Comparison of ENCODE assay signal across 33 cellular contexts in the genomic region with DNA sequence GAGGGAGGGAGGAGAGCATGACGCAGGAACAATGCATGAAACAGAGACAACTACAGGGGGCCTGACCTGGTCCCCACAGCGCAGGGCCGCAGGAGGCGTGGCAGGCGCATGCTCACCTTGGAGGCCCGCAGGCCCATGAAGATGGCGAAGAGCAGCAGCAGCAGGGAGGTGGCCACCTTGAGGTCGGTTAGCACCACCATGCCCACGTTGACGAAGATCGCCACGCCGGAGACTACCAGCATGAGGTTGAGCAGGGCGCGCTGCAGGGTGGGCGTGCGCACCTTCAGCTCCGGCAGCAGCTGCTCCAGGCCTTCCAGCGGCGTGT. TPM values are rescaled to one million over a fixed set of nuclear protein-coding genes. Genes with fewer than 3 reads are reported as not detected.
"Had no signal": no experiment of that assay in that cellular context is flagged by ENCODE, and none has a peak within 500 bp of the region (broad histone marks: within the 10 kb centered on the region; RNA-seq: fewer than 3 reads in every experiment).

No MANE protein-coding gene starts in this region.

- H3K9me3 Mint-ChIP-seq: activated CD4-positive, alpha-beta T cell treated with anti-CD3 and anti-CD28 coated beads, Interleukin-2, amount 10 ng/mL, durations not matched to agents 24 days and 14 days; activated CD8-positive, alpha-beta T cell treated with anti-CD3 and anti-CD28 coated beads for 36 hours; activated naive CD8-positive, alpha-beta T cell treated with anti-CD3 and anti-CD28 coated beads for 36 hours; activated T-cell treated with anti-CD3 and anti-CD28 coated beads, Interleukin-2, amount 50 U/mL, for 72 hours; activated T-helper 17 cell treated with anti-CD3 and anti-CD28 coated beads, Interleukin-2, amount 50 U/mL, for 72 hours had no signal

- H3K27ac Mint-ChIP-seq: activated CD4-positive, alpha-beta T cell treated with anti-CD3 and anti-CD28 coated beads, Interleukin-2, amount 10 ng/mL, durations not matched to agents 24 days and 14 days; activated CD8-positive, alpha-beta T cell treated with anti-CD3 and anti-CD28 coated beads for 36 hours; activated naive CD8-positive, alpha-beta T cell treated with anti-CD3 and anti-CD28 coated beads for 36 hours; activated T-cell treated with anti-CD3 and anti-CD28 coated beads, Interleukin-2, amount 50 U/mL, for 72 hours; activated T-helper 17 cell treated with anti-CD3 and anti-CD28 coated beads, Interleukin-2, amount 50 U/mL, for 72 hours had no signal

- H3K36me3 ChIP-seq: brain microvascular endothelial cell, WERI-Rb-1 had no signal

- H3K4me1 Mint-ChIP-seq: activated CD4-positive, alpha-beta T cell treated with anti-CD3 and anti-CD28 coated beads, Interleukin-2, amount 10 ng/mL, durations not matched to agents 24 days and 14 days; activated naive CD8-positive, alpha-beta T cell treated with anti-CD3 and anti-CD28 coated beads for 36 hours; activated T-helper 17 cell treated with anti-CD3 and anti-CD28 coated beads, Interleukin-2, amount 50 U/mL, for 72 hours had no signal

- H3K9me3 ChIP-seq: MG63 had no signal

- H3K36me3 Mint-ChIP-seq: activated naive CD8-positive, alpha-beta T cell treated with anti-CD3 and anti-CD28 coated beads for 36 hours had no signal

- H3K27me3 ChIP-seq: brain microvascular endothelial cell, MG63 had no signal

- H3K27ac ChIP-seq: brain microvascular endothelial cell, WERI-Rb-1 had no signal

- H3K27me3 Mint-ChIP-seq: activated CD4-positive, alpha-beta T cell treated with anti-CD3 and anti-CD28 coated beads, Interleukin-2, amount 10 ng/mL, durations not matched to agents 24 days and 14 days; activated CD8-positive, alpha-beta T cell treated with anti-CD3 and anti-CD28 coated beads for 36 hours; activated naive CD8-positive, alpha-beta T cell treated with anti-CD3 and anti-CD28 coated beads for 36 hours; activated T-helper 17 cell treated with anti-CD3 and anti-CD28 coated beads, Interleukin-2, amount 50 U/mL, for 72 hours had no signal

- H3K4me3 Mint-ChIP-seq: activated CD4-positive, alpha-beta T cell treated with anti-CD3 and anti-CD28 coated beads, Interleukin-2, amount 10 ng/mL, durations not matched to agents 24 days and 14 days; activated CD8-positive, alpha-beta T cell treated with anti-CD3 and anti-CD28 coated beads for 36 hours; activated naive CD8-positive, alpha-beta T cell treated with anti-CD3 and anti-CD28 coated beads for 36 hours; activated T-cell treated with anti-CD3 and anti-CD28 coated beads, Interleukin-2, amount 50 U/mL, for 72 hours; activated T-helper 17 cell treated with anti-CD3 and anti-CD28 coated beads, Interleukin-2, amount 50 U/mL, for 72 hours had no signal

- DNase-seq: activated CD4-positive, alpha-beta T cell treated with anti-CD3 and anti-CD28 coated beads, Interleukin-2, amount 10 ng/mL, durations not matched to agents 24 days and 14 days; activated CD4-positive, alpha-beta T cell treated with anti-CD3 and anti-CD28 coated beads, Interleukin-2, amount 50 U/mL, for 4 hours; activated CD8-positive, alpha-beta T cell treated with anti-CD3 and anti-CD28 coated beads for 36 hours; activated effector memory CD4-positive, alpha-beta T cell treated with anti-CD3 and anti-CD28 coated beads, Interleukin-2, amount 50 U/mL, for 16 hours; activated naive CD4-positive, alpha-beta T cell; activated naive CD4-positive, alpha-beta T cell treated with anti-CD3 and anti-CD28 coated beads, Interleukin-2, amount 50 U/mL, for 16 hours; activated naive CD8-positive, alpha-beta T cell treated with anti-CD3 and anti-CD28 coated beads for 36 hours; activated T-cell treated with anti-CD3 and anti-CD28 coated beads, Interleukin-2, amount 50 U/mL, for 1 hour; activated T-cell treated with anti-CD3 and anti-CD28 coated beads, Interleukin-2, amount 50 U/mL, for 72 hours; amniotic stem cell; aorta; central memory CD4-positive, alpha-beta T cell; Karpas-422; KBM-7; MG63; NCI-H1092; NCI-H1436 treated with DMSO at 0.1 percent for 48 hours; NCI-H1694 treated with DMSO at 0.1 percent for 48 hours; NCI-H2029; NCI-H345; NCI-H524 treated with DMSO at 0.1 percent for 48 hours; SIG-M5; T-helper 1 cell; T-helper 2 cell; T1000; WERI-Rb-1 had no signal

- ATAC-seq: activated CD8-positive, alpha-beta T cell treated with anti-CD3 and anti-CD28 coated beads for 36 hours; activated T-cell treated with anti-CD3 and anti-CD28 coated beads, Interleukin-2, amount 50 U/mL, for 72 hours; activated T-helper 17 cell treated with anti-CD3 and anti-CD28 coated beads, Interleukin-2, amount 50 U/mL, for 72 hours; Panc1; SK-N-SH treated with all-trans-retinoic acid at 6 μM for 48 hours had no signal

- H3K4me3 ChIP-seq: MG63 had no signal

RNA-seq across cellular contexts. Expression of gene SYNGR4, which starts 21.8 kb away (rescaled TPM):
- total RNA-seq: activated CD4-positive, alpha-beta T cell treated with anti-CD3 and anti-CD28 coated beads, Interleukin-2, amount 10 ng/mL, durations not matched to agents 24 days and 14 days; activated CD8-positive, alpha-beta memory T cell treated with anti-CD3 and anti-CD28 coated beads for 36 hours; activated T-helper 17 cell treated with anti-CD3 and anti-CD28 coated beads, Interleukin-2, amount 50 U/mL, for 72 hours; aorta; RPMI7951; SK-MEL-5 had no signal
- polyA plus RNA-seq: aorta had no signal

RNA-seq across cellular contexts. Expression of gene GRIN2D, which starts 51.1 kb away (rescaled TPM):
- total RNA-seq: SK-MEL-5 had no signal
